Comparison of ENCODE assay signal across 36 cellular contexts in the genomic region with DNA sequence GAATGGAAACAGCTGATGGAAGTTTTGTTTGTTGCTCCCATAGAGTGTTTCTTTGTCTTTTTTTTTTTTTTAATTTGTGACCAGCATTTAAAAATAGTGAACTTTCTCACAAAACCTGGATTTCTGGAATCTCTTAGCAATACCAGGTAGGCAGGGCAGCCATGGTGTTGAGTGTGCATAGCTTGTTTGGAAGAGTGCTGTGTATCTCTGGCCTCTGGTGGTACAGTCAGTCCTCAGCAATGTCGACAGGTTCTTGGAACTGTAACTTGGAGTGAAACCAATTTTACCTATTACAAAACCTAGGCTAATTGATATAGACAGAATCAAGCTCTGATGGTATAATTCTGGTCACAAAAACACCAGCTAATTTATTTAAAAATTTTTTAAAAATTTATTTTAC. TPM values are rescaled to one million over a fixed set of nuclear protein-coding genes. Genes with fewer than 3 reads are reported as not detected.
"Had no signal": no experiment of that assay in that cellular context is flagged by ENCODE, and none has a peak within 500 bp of the region (broad histone marks: within the 10 kb centered on the region; RNA-seq: fewer than 3 reads in every experiment).

No MANE protein-coding gene starts in this region.

- H3K4me3 Mint-ChIP-seq: effector memory CD8-positive, alpha-beta T cell; mesothelial cell of epicardium; naive B cell; natural killer cell treated with Interleukin-12 subunit alpha and Interleukin-12 subunit beta and Interleukin-15 and Interleukin-18, amount 100 ng/mL, for 72 hours; neural crest cell; stimulated activated effector memory CD8-positive, alpha-beta T cell treated with anti-CD3 and anti-CD28 coated beads, Interleukin-12 subunit alpha, Interleukin-12 subunit beta, amount 100 ng/mL, for 72 hours had no signal

- H3K36me3 ChIP-seq: heart right ventricle, neutrophil, right atrium auricular region, tibial artery, upper lobe of left lung had no signal

- H3K9ac ChIP-seq: parathyroid adenoma had no signal

- H3K9me3 Mint-ChIP-seq: effector memory CD8-positive, alpha-beta T cell; natural killer cell treated with Interleukin-12 subunit alpha and Interleukin-12 subunit beta and Interleukin-15 and Interleukin-18, amount 100 ng/mL, for 72 hours; neural crest cell; stimulated activated effector memory CD8-positive, alpha-beta T cell treated with anti-CD3 and anti-CD28 coated beads, Interleukin-12 subunit alpha, Interleukin-12 subunit beta, amount 100 ng/mL, for 72 hours had no signal

- H3K4me3 ChIP-seq: heart right ventricle, lung, mucosa of descending colon, right atrium auricular region, testis, tibial artery, upper lobe of left lung had no signal

- DNase-seq: cerebellar nuclear complex; cortex of kidney; effector memory CD8-positive, alpha-beta T cell; foreskin melanocyte; glutamatergic neuron; heart right ventricle; hippocampal formation; left cardiac atrium; mesenchymal stem cell; mucosa of descending colon; naive B cell; stimulated activated CD4-positive, alpha-beta T cell treated with anti-CD3 and anti-CD28 coated beads, Interleukin-2, amount 100 ng/mL, for 24 hours; stimulated activated CD4-positive, alpha-beta T cell treated with anti-CD3 and anti-CD28 coated beads, Interleukin-4, amount 100 ng/mL, for 24 hours; stimulated activated naive CD4-positive, alpha-beta T cell treated with Interleukin-2 at 50 U/mL for 16 hours; substantia nigra; testis; tibial artery; upper lobe of left lung had no signal

- H2AFZ ChIP-seq: parathyroid adenoma had no signal

- H3K9me3 ChIP-seq: heart right ventricle, mucosa of descending colon, neutrophil, right atrium auricular region, testis, tibial artery, upper lobe of left lung had no signal

- H3K36me3 Mint-ChIP-seq: mesothelial cell of epicardium; naive B cell; natural killer cell treated with Interleukin-12 subunit alpha and Interleukin-12 subunit beta and Interleukin-15 and Interleukin-18, amount 100 ng/mL, for 72 hours; stimulated activated effector memory CD8-positive, alpha-beta T cell treated with anti-CD3 and anti-CD28 coated beads, Interleukin-12 subunit alpha, Interleukin-12 subunit beta, amount 100 ng/mL, for 72 hours had no signal

- H3K27ac ChIP-seq: heart right ventricle, neutrophil, parathyroid adenoma, right atrium auricular region, testis, tibial artery, upper lobe of left lung had no signal

- H3K27me3 ChIP-seq: neutrophil, right atrium auricular region, testis, upper lobe of left lung had no signal

- H3K4me1 Mint-ChIP-seq: mesothelial cell of epicardium; stimulated activated effector memory CD8-positive, alpha-beta T cell treated with anti-CD3 and anti-CD28 coated beads, Interleukin-12 subunit alpha, Interleukin-12 subunit beta, amount 100 ng/mL, for 72 hours had no signal

- FAIRE-seq: endometrium, islet of Langerhans, urothelium cell line had no signal

- ATAC-seq: effector memory CD8-positive, alpha-beta T cell; heart right ventricle; mucosa of descending colon; natural killer cell treated with Interleukin-12 subunit alpha and Interleukin-12 subunit beta and Interleukin-15 and Interleukin-18, amount 100 ng/mL, for 72 hours; sciatic nerve; stimulated activated effector memory CD8-positive, alpha-beta T cell treated with anti-CD3 and anti-CD28 coated beads, Interleukin-12 subunit alpha, Interleukin-12 subunit beta, amount 100 ng/mL, for 72 hours had no signal

- H3K4me1 ChIP-seq: heart right ventricle, parathyroid adenoma, right atrium auricular region, testis, tibial artery, upper lobe of left lung had no signal

- H3K27ac Mint-ChIP-seq: effector memory CD8-positive, alpha-beta T cell; mesothelial cell of epicardium; naive B cell; natural killer cell treated with Interleukin-12 subunit alpha and Interleukin-12 subunit beta and Interleukin-15 and Interleukin-18, amount 100 ng/mL, for 72 hours; progenitor cell of endocrine pancreas; stimulated activated effector memory CD8-positive, alpha-beta T cell treated with anti-CD3 and anti-CD28 coated beads, Interleukin-12 subunit alpha, Interleukin-12 subunit beta, amount 100 ng/mL, for 72 hours had no signal

- H3K79me2 ChIP-seq: parathyroid adenoma had no signal

RNA-seq across cellular contexts. Expression of gene AADACL3, which starts 6.7 kb away (rescaled TPM):
- total RNA-seq: dermis microvascular lymphatic vessel endothelial cell; heart right ventricle; kidney epithelial cell; liver; lung; mesothelial cell of epicardium; mucosa of descending colon; natural killer cell treated with Interleukin-12 subunit alpha and Interleukin-12 subunit beta and Interleukin-15 and Interleukin-18, amount 100 ng/mL, for 72 hours; neural crest cell; osteoblast; progenitor cell of endocrine pancreas; right atrium auricular region; sciatic nerve; testis; upper lobe of left lung had no signal
- polyA plus RNA-seq: esophagus, heart right ventricle, liver, lung had no signal

RNA-seq across cellular contexts. Expression of gene CFAP107, which starts 23.4 kb away (rescaled TPM):
- total RNA-seq: dermis microvascular lymphatic vessel endothelial cell; heart right ventricle; kidney epithelial cell; left cardiac atrium; liver; mesothelial cell of epicardium; mucosa of descending colon; natural killer cell treated with Interleukin-12 subunit alpha and Interleukin-12 subunit beta and Interleukin-15 and Interleukin-18, amount 100 ng/mL, for 72 hours; neural crest cell; osteoblast; right atrium auricular region; sciatic nerve had no signal
- polyA plus RNA-seq: esophagus, heart right ventricle, liver had no signal

RNA-seq across cellular contexts. Expression of gene PRAMEF12, which starts 50.9 kb away (rescaled TPM):
- total RNA-seq: dermis microvascular lymphatic vessel endothelial cell; heart right ventricle; left cardiac atrium; liver; lung; mesothelial cell of epicardium; mucosa of descending colon; natural killer cell treated with Interleukin-12 subunit alpha and Interleukin-12 subunit beta and Interleukin-15 and Interleukin-18, amount 100 ng/mL, for 72 hours; neural crest cell; osteoblast; progenitor cell of endocrine pancreas; right atrium auricular region; sciatic nerve; upper lobe of left lung had no signal
- polyA plus RNA-seq: esophagus, heart right ventricle, liver, lung had no signal
